24 cellular contexts compared by ENCODE assay signal in the genomic region with DNA sequence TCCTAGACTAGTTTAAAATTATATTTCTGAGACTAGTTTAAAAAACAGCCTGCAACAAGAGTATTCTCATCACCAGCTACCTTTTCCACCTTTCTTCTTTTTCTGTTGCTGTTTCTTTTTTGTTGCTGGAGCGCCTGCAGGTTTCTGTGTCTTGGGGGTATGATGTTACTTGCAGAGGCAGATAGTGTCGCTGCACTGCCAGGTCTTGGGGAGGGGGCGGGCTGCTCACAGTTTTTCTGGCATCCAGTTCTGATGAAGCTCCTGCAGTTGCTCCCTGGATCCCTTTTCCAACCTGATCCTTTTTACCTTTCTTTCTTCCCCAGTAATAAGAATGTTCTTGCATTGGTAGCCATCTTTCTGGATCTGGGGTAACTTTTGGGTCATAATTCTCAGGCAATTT.
"Had no signal": no experiment of that assay in that cellular context is flagged by ENCODE, and none has a peak within 500 bp of the region (broad histone marks: within the 10 kb centered on the region; RNA-seq: fewer than 3 reads in every experiment).

No MANE protein-coding gene starts in this region.

- H3K9me3 Mint-ChIP-seq: activated B cell treated with CpG ODN at 0.5 μM for 24 hours; activated naive CD4-positive, alpha-beta T cell treated with anti-CD3 and anti-CD28 coated beads for 36 hours; activated naive CD8-positive, alpha-beta T cell treated with anti-CD3 and anti-CD28 coated beads, Interleukin-2, amount 10 ng/mL, durations not matched to agents 7 days and 5 days; activated T-cell treated with anti-CD3 and anti-CD28 coated beads, Interleukin-2, amount 50 U/mL, for 4 hours; activated T-helper 2 cell treated with anti-CD3 and anti-CD28 coated beads, Interferon-gamma antibody, Interleukin-2, Interleukin-4, amounts not matched to agents 10 μg/mL and 5 μg/mL and 100 μg/mL, durations not matched to agents 14 hours and 24 hours and 36 hours; central memory CD8-positive, alpha-beta T cell; effector memory CD8-positive, alpha-beta T cell; type B pancreatic cell had no signal

- H3K27me3 ChIP-seq: breast epithelium, ovary, right atrium auricular region, testis, vagina had no signal

- H3K4me3 Mint-ChIP-seq: activated B cell treated with CpG ODN at 0.5 μM for 24 hours; activated CD4-positive, alpha-beta T cell treated with anti-CD3 and anti-CD28 coated beads for 36 hours; activated naive CD4-positive, alpha-beta T cell treated with anti-CD3 and anti-CD28 coated beads for 36 hours; activated naive CD8-positive, alpha-beta T cell treated with anti-CD3 and anti-CD28 coated beads, Interleukin-2, amount 10 ng/mL, durations not matched to agents 7 days and 5 days; activated T-cell treated with anti-CD3 and anti-CD28 coated beads, Interleukin-2, amount 50 U/mL, for 4 hours; central memory CD8-positive, alpha-beta T cell; effector memory CD8-positive, alpha-beta T cell; type B pancreatic cell had no signal

- ATAC-seq: activated CD4-positive, alpha-beta T cell treated with anti-CD3 and anti-CD28 coated beads for 36 hours; activated T-cell treated with anti-CD3 and anti-CD28 coated beads, Interleukin-2, amount 50 U/mL, for 4 hours; effector memory CD8-positive, alpha-beta T cell; psoas muscle had no signal

- H3K4me3 ChIP-seq: breast epithelium, left ventricle myocardium inferior, ovary, psoas muscle, right atrium auricular region, spleen, testis, vagina had no signal

- H3K27me3 Mint-ChIP-seq: type B pancreatic cell had no signal

- H3K36me3 ChIP-seq: breast epithelium, ovary had no signal

- DNase-seq: activated B cell treated with CpG ODN at 0.5 μM for 24 hours; activated CD4-positive, alpha-beta T cell treated with anti-CD3 and anti-CD28 coated beads for 36 hours; activated CD4-positive, alpha-beta T cell treated with anti-CD3 and anti-CD28 coated beads, Interleukin-2, amount 50 U/mL, for 4 hours; activated CD8-positive, alpha-beta memory T cell treated with anti-CD3 and anti-CD28 coated beads, Interleukin-2, amount 50 U/mL, for 48 hours; activated naive CD4-positive, alpha-beta T cell treated with anti-CD3 and anti-CD28 coated beads for 36 hours; activated naive CD8-positive, alpha-beta T cell treated with anti-CD3 and anti-CD28 coated beads, Interleukin-2, amount 10 ng/mL, durations not matched to agents 7 days and 5 days; activated T-cell treated with anti-CD3 and anti-CD28 coated beads, Interleukin-2, amount 50 U/mL, for 4 hours; amniotic stem cell; effector memory CD8-positive, alpha-beta T cell; left ventricle myocardium inferior; mammary epithelial cell; ovary; psoas muscle; spleen; stimulated activated CD4-positive, alpha-beta T cell treated with anti-CD3 and anti-CD28 coated beads, Interleukin-4, amount 100 ng/mL, for 1 hour; stimulated activated naive CD4-positive, alpha-beta T cell; T-helper 9 cell; testis had no signal

- H3K27ac Mint-ChIP-seq: activated B cell treated with CpG ODN at 0.5 μM for 24 hours; activated CD4-positive, alpha-beta T cell treated with anti-CD3 and anti-CD28 coated beads for 36 hours; activated naive CD4-positive, alpha-beta T cell treated with anti-CD3 and anti-CD28 coated beads for 36 hours; activated naive CD8-positive, alpha-beta T cell treated with anti-CD3 and anti-CD28 coated beads, Interleukin-2, amount 10 ng/mL, durations not matched to agents 7 days and 5 days; activated T-helper 2 cell treated with anti-CD3 and anti-CD28 coated beads, Interferon-gamma antibody, Interleukin-2, Interleukin-4, amounts not matched to agents 10 μg/mL and 5 μg/mL and 100 μg/mL, durations not matched to agents 14 hours and 24 hours and 36 hours; effector memory CD8-positive, alpha-beta T cell had no signal
